1 cellular context compared by ENCODE assay signal in the genomic region with DNA sequence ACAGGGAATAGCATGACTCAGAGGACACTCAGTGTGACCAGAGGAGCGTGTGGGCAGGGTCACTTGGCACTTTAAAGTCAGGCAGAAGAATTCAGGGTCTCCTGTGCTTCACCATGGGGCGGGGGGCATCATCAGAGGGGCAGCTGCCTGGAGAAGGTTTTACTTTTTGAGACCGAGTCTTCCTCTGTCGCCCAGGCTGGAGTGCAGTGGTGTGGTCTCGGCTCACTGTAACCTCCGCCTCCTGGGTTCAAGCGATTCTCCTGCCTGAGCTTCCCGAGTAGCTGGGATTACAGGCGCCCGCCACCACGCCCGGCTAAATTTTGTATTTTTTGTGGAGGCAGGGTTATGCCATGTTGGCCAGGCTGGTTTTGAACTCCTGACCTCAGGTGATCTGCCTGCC. TPM values are rescaled to one million over a fixed set of nuclear protein-coding genes. Genes with fewer than 3 reads are reported as not detected.
"Had no signal": no experiment of that assay in that cellular context is flagged by ENCODE, and none has a peak within 500 bp of the region (broad histone marks: within the 10 kb centered on the region; RNA-seq: fewer than 3 reads in every experiment).

No MANE protein-coding gene starts in this region.

RNA-seq across cellular contexts. Expression of a gene that starts 32.3 kb away (rescaled TPM):
- total RNA-seq: GM12878 had no signal
